1 cellular context compared by ENCODE assay signal in the genomic region with DNA sequence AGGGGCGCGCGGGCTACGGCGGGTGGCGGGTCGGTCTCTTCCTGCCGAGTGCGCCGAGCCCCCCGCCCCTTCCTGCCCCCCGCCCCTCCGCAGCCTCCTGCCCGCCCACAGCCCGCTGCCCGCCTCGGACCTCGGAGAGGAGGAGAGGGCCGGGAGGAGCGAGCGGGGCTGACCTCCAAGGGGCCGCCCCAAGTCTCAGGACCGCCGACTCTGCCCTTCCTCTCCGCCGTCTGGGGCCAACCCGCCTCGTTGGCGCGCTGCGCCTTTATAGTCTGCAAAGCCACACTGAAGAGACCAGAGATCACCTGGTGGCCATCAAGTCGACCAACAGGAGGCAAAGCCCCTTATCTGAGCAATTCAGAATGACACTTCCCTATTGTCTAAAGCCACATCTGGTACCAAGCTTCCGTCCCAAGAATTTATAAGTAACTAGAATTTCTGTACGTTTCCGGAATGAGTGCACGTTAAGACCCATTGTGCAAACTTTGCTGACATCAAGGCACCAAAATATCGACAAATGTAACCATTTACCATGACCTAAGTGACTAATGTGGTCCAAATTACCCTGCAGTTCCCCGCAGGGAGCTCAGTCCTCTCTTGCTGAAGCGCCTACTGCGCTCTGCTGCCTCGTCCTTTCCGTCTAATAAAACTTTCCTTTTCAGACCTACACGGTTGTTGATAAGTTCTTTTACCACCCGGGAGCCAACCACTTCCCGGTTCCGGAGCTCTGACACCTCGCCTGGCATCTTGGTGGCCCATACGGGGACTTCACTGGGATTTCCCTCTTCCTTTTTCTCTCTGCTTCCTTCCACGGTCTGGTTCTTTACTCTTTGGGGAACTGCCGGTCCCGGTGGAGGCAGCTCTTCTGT.
TF ChIP-seq lines count a peak whose summit lies in the region.

A gene (minus strand): TSS at position 38 of the 869 bp plus-strand sequence. CDS start 55 bp downstream, outside the sequence.

TF ChIP-seq in K562, 482 proteins besides CTCF, POLR2A, EP300 and RAD21 (continued from another document):
- TF ChIP-seq TAL1 (IDR thresholded peaks at IDR 0.05) = peak; percentile 90
- TF ChIP-seq, protein P1, sequence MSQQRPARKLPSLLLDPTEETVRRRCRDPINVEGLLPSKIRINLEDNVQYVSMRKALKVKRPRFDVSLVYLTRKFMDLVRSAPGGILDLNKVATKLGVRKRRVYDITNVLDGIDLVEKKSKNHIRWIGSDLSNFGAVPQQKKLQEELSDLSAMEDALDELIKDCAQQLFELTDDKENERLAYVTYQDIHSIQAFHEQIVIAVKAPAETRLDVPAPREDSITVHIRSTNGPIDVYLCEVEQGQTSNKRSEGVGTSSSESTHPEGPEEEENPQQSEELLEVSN (IDR thresholded peaks at IDR 0.05; ENCODE audit: borderline replicate concordance in 1 of 2, extremely low read depth in 1 of 2, insufficient read depth in 1 of 2, insufficient read length in 1 of 2, low read depth in 1 of 2, low read length in 1 of 2, poor library complexity in 1 of 2, severe bottlenecking in 1 of 2) = peak in 1 of 2 experiments; percentile 21
- no peak for TF ChIP-seq CHD1 (IDR thresholded peaks at IDR 0.05; ENCODE audit: low read length)
- no peak for TF ChIP-seq ZFP30 (CRISPR knock-in tag; IDR thresholded peaks at IDR 0.05; ENCODE audit: borderline replicate concordance)
- TF ChIP-seq, protein P2, sequence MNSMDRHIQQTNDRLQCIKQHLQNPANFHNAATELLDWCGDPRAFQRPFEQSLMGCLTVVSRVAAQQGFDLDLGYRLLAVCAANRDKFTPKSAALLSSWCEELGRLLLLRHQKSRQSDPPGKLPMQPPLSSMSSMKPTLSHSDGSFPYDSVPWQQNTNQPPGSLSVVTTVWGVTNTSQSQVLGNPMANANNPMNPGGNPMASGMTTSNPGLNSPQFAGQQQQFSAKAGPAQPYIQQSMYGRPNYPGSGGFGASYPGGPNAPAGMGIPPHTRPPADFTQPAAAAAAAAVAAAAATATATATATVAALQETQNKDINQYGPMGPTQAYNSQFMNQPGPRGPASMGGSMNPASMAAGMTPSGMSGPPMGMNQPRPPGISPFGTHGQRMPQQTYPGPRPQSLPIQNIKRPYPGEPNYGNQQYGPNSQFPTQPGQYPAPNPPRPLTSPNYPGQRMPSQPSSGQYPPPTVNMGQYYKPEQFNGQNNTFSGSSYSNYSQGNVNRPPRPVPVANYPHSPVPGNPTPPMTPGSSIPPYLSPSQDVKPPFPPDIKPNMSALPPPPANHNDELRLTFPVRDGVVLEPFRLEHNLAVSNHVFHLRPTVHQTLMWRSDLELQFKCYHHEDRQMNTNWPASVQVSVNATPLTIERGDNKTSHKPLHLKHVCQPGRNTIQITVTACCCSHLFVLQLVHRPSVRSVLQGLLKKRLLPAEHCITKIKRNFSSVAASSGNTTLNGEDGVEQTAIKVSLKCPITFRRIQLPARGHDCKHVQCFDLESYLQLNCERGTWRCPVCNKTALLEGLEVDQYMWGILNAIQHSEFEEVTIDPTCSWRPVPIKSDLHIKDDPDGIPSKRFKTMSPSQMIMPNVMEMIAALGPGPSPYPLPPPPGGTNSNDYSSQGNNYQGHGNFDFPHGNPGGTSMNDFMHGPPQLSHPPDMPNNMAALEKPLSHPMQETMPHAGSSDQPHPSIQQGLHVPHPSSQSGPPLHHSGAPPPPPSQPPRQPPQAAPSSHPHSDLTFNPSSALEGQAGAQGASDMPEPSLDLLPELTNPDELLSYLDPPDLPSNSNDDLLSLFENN (IDR thresholded peaks at IDR 0.05; ENCODE audit: low read depth in 2 of 2, low read length in 2 of 2) = peak in 1 of 2 experiments; percentile 39; a peak in 1 of 4 replicates
- TF ChIP-seq FOSL1 (tag; conservative IDR thresholded peaks at IDR 0.05) = peak; percentile 34; the same call in 1 of the 2 replicates
- peak; percentile 73 for TF ChIP-seq BCOR (IDR thresholded peaks at IDR 0.05)
- peak; percentile 71; the same call in 1 of the 2 replicates for TF ChIP-seq CC2D1A (IDR thresholded peaks at IDR 0.05)
- TF ChIP-seq, protein P3, sequence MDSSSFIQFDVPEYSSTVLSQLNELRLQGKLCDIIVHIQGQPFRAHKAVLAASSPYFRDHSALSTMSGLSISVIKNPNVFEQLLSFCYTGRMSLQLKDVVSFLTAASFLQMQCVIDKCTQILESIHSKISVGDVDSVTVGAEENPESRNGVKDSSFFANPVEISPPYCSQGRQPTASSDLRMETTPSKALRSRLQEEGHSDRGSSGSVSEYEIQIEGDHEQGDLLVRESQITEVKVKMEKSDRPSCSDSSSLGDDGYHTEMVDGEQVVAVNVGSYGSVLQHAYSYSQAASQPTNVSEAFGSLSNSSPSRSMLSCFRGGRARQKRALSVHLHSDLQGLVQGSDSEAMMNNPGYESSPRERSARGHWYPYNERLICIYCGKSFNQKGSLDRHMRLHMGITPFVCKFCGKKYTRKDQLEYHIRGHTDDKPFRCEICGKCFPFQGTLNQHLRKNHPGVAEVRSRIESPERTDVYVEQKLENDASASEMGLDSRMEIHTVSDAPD (CRISPR knock-in tag; IDR thresholded peaks at IDR 0.05) = no peak
- TF ChIP-seq MTA2 (IDR thresholded peaks at IDR 0.05; ENCODE audit: low read depth) = peak; percentile 70
- peak; percentile 73; the same call in 1 of the 2 replicates for TF ChIP-seq KLF16 (IDR thresholded peaks at IDR 0.05)
- 0 out of 2 replicates have a peak, but pooled peaks have one; percentile 2 for TF ChIP-seq NFE2 (IDR thresholded peaks at IDR 0.05; ENCODE audit: low read depth)
- no peak for TF ChIP-seq ZNF197 (CRISPR knock-in tag; IDR thresholded peaks at IDR 0.05; ENCODE audit: low read depth)
- TF ChIP-seq SPI1 (IDR thresholded peaks at IDR 0.05; ENCODE audit: borderline replicate concordance, low read depth, low read length) = peak; percentile 72; the same call in 1 of the 2 replicates
- TF ChIP-seq NFIC (IDR thresholded peaks at IDR 0.05) = peak; percentile 68
- peak; percentile 59; the same call in 1 of the 2 replicates for TF ChIP-seq PHB2 (IDR thresholded peaks at IDR 0.05; ENCODE audit: low read depth)
